9 cellular contexts compared by ENCODE assay signal in the genomic region with DNA sequence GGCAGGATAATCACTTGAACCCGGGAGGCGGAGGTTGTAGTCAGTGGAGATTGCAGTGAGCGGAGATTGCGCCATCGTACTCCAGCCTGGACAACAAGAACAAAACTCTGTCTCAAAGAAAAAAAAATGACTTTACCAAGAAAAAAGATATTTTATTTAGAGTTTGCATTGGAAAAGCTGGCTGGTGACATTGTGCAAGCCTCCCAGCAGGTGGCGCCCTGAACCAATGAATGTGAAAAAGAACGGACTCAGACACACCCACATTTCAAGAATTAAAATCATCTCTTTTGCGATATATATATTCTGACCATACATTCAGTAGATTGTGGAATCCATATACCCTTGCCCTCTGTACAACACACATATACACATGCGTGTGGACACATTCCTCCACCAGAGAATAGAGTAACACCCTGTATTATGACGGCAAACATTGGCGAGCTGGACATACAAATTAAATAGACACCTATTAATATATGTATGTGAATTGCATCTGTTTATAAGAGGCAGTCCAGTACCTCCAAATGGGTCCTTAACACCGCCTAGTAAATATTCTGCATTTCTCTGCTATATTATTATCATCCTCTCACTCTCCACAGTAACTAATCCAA. TPM values are rescaled to one million over a fixed set of nuclear protein-coding genes. Genes with fewer than 3 reads are reported as not detected.
A peak's percentile ranks its signal among the peaks of the same experiment; 100 is the strongest.
DNase-seq lines count a peak whose midpoint lies in the region; ATAC-seq and TF ChIP-seq lines count a peak whose summit lies in the region.
"Had no signal": no experiment of that assay in that cellular context is flagged by ENCODE, and none has a peak within 500 bp of the region (broad histone marks: within the 10 kb centered on the region; RNA-seq: fewer than 3 reads in every experiment).

No MANE protein-coding gene starts in this region.

- no peak for TF ChIP-seq POLR2A in testis (IDR thresholded peaks at IDR 0.05)

- H3K27ac Mint-ChIP-seq in activated T-helper 1 cell treated with anti-CD3 and anti-CD28 coated beads, Interleukin-12 subunit alpha, Interleukin-12 subunit beta, Interleukin-2, Interleukin-4 antibody, amounts not matched to agents 30 ng/mL and 10 ng/mL and 1 ng/mL, durations not matched to agents 14 hours and 24 hours and 36 hours, result no peak overlapping the region
- H3K27ac Mint-ChIP-seq: dendritic cell treated with granulocyte-macrophage colony-stimulating factor and Interleukin-4, amounts not matched to agents 40 ng/mL and 50 ng/mL, for 4 days had no signal

- H3K4me3 Mint-ChIP-seq in activated T-helper 1 cell treated with anti-CD3 and anti-CD28 coated beads, Interleukin-12 subunit alpha, Interleukin-12 subunit beta, Interleukin-2, Interleukin-4 antibody, amounts not matched to agents 30 ng/mL and 10 ng/mL and 1 ng/mL, durations not matched to agents 14 hours and 24 hours and 36 hours, result no peak overlapping the region
- H3K4me3 Mint-ChIP-seq: dendritic cell treated with granulocyte-macrophage colony-stimulating factor and Interleukin-4, amounts not matched to agents 40 ng/mL and 50 ng/mL, for 4 days had no signal

- no peaks in the 10 kb centered on the region for H3K36me3 ChIP-seq in testis (ENCODE audit: low read depth, missing control alignments)

- H3K27me3 ChIP-seq in testis, result no peaks in the 10 kb centered on the region

- 58 to 62% methylated on average over 12 of the region's 12 CpGs for WGBS in testis, 2 donors

- intact Hi-C loops in activated T-helper 1 cell treated with anti-CD3 and anti-CD28 coated beads, Interleukin-12 subunit alpha, Interleukin-12 subunit beta, Interleukin-2, Interleukin-4 antibody, amounts not matched to agents 30 ng/mL and 10 ng/mL and 1 ng/mL, durations not matched to agents 14 hours and 24 hours and 36 hours (cut with micrococcal nuclease), result loop anchor here (1.0 kb wide), 3 partner anchors 29 to 79 kb away; no protein-coding TSS in a partner anchor
- intact Hi-C loops in testis (cut with DNase I; ENCODE audit: low total_unique reads), result no loop called here

- no peaks in the 10 kb centered on the region for H3K9me3 ChIP-seq in testis

- no peaks in the 10 kb centered on the region for H3K36me3 Mint-ChIP-seq in activated T-helper 1 cell treated with anti-CD3 and anti-CD28 coated beads, Interleukin-12 subunit alpha, Interleukin-12 subunit beta, Interleukin-2, Interleukin-4 antibody, amounts not matched to agents 30 ng/mL and 10 ng/mL and 1 ng/mL, durations not matched to agents 14 hours and 24 hours and 36 hours (ENCODE audit: low read depth)

- no peaks in the 10 kb centered on the region for H3K9me3 Mint-ChIP-seq in activated T-helper 1 cell treated with anti-CD3 and anti-CD28 coated beads, Interleukin-12 subunit alpha, Interleukin-12 subunit beta, Interleukin-2, Interleukin-4 antibody, amounts not matched to agents 30 ng/mL and 10 ng/mL and 1 ng/mL, durations not matched to agents 14 hours and 24 hours and 36 hours
- H3K9me3 Mint-ChIP-seq: dendritic cell treated with granulocyte-macrophage colony-stimulating factor and Interleukin-4, amounts not matched to agents 40 ng/mL and 50 ng/mL, for 4 days had no signal

- peak; percentile 58 for ATAC-seq in HG03432 (IDR thresholded peaks at IDR 0.05; ENCODE audit: unreplicated experiment)
- ATAC-seq in HG02571 (IDR thresholded peaks at IDR 0.05; ENCODE audit: unreplicated experiment), result no peak

- H3K27me3 Mint-ChIP-seq in activated T-helper 1 cell treated with anti-CD3 and anti-CD28 coated beads, Interleukin-12 subunit alpha, Interleukin-12 subunit beta, Interleukin-2, Interleukin-4 antibody, amounts not matched to agents 30 ng/mL and 10 ng/mL and 1 ng/mL, durations not matched to agents 14 hours and 24 hours and 36 hours (ENCODE audit: insufficient read depth), result peaks cover 4% of the 10 kb centered on the region
- H3K27me3 Mint-ChIP-seq: dendritic cell treated with granulocyte-macrophage colony-stimulating factor and Interleukin-4, amounts not matched to agents 40 ng/mL and 50 ng/mL, for 4 days had no signal

- H3K4me1 Mint-ChIP-seq in activated T-helper 1 cell treated with anti-CD3 and anti-CD28 coated beads, Interleukin-12 subunit alpha, Interleukin-12 subunit beta, Interleukin-2, Interleukin-4 antibody, amounts not matched to agents 30 ng/mL and 10 ng/mL and 1 ng/mL, durations not matched to agents 14 hours and 24 hours and 36 hours (ENCODE audit: low read depth), result no peaks in the 10 kb centered on the region

- peak; percentile 83 for TF ChIP-seq CTCF in fibroblast of villous mesenchyme (IDR thresholded peaks at IDR 0.05; ENCODE audit: insufficient read depth, low read depth, low read length)
- TF ChIP-seq CTCF in testis (IDR thresholded peaks at IDR 0.05), result peak; percentile 44 to 75 (median 70)

- no peaks in the 10 kb centered on the region for H3K4me1 ChIP-seq in testis

- H3K4me3 ChIP-seq in fibroblast of villous mesenchyme (ENCODE audit: low read depth, low read length) (no peak overlapping the region), testis (no peak overlapping the region)

- H3K27ac ChIP-seq in testis, result no peak overlapping the region

- peak; percentile 6 for DNase-seq in DMS153 (lab: John Stamatoyannopoulos, UW)
- DNase-seq in RPMI7951 (ENCODE audit: low read depth), result peak; percentile 49
- DNase-seq in activated T-helper 1 cell treated with anti-CD3 and anti-CD28 coated beads, Interleukin-12 subunit alpha, Interleukin-12 subunit beta, Interleukin-2, Interleukin-4 antibody, amounts not matched to agents 30 ng/mL and 10 ng/mL and 1 ng/mL, durations not matched to agents 14 hours and 24 hours and 36 hours (ENCODE audit: low spot score), result peak; percentile 19
- peak; percentile 63 for DNase-seq in fibroblast of villous mesenchyme (ENCODE audit: low read depth)
- peak; percentile 27 for DNase-seq in non-pigmented ciliary epithelial cell (ENCODE audit: low read depth)
- peak; percentile 68 for DNase-seq in testis

RNA-seq across cellular contexts. Expression of a gene that starts 39.0 kb away (rescaled TPM):
- 0.96 and 1.2 TPM in 2 replicates for total RNA-seq in RPMI7951 (2014; rRNA removed; shearing (Covaris generic))
- not detected in 2 replicates for total RNA-seq in activated T-helper 1 cell treated with anti-CD3 and anti-CD28 coated beads, Interleukin-12 subunit alpha, Interleukin-12 subunit beta, Interleukin-2, Interleukin-4 antibody, amounts not matched to agents 30 ng/mL and 10 ng/mL and 1 ng/mL, durations not matched to agents 14 hours and 24 hours and 36 hours
- total RNA-seq in fibroblast of villous mesenchyme (not detected in 2 replicates), testis (1 to 10 TPM; 5.7 to 6.4 TPM)
- polyA plus RNA-seq in testis (ENCODE audit: insufficient read depth, low read depth, low replicate concordance), result 13.4 TPM

RNA-seq across cellular contexts. Expression of a gene that starts 55.8 kb away (rescaled TPM):
- 13.9 and 15.5 TPM in 2 replicates for total RNA-seq in RPMI7951 (2014; rRNA removed; shearing (Covaris generic))
- total RNA-seq in activated T-helper 1 cell treated with anti-CD3 and anti-CD28 coated beads, Interleukin-12 subunit alpha, Interleukin-12 subunit beta, Interleukin-2, Interleukin-4 antibody, amounts not matched to agents 30 ng/mL and 10 ng/mL and 1 ng/mL, durations not matched to agents 14 hours and 24 hours and 36 hours, result 49.0 and 52.9 TPM in 2 replicates
- total RNA-seq in fibroblast of villous mesenchyme (0.32 TPM in 1 of 2 replicates, not detected in the other), testis (1 to 10 TPM; 1.3 to 1.9 TPM)
- 3.2 TPM for polyA plus RNA-seq in testis (ENCODE audit: insufficient read depth, low read depth, low replicate concordance)

Comparison
In these comparisons a context has a peak if more than half of its experiments do, and no peak if none do; other contexts are left out.
1. DNase-seq: peak in every context shown above with its lines; median percentile 68 in testis; 63 in fibroblast of villous mesenchyme; 49 in RPMI7951; 27 in non-pigmented ciliary epithelial cell; 19 in activated T-helper 1 cell treated with anti-CD3 and anti-CD28 coated beads, Interleukin-12 subunit alpha, Interleukin-12 subunit beta, Interleukin-2, Interleukin-4 antibody, amounts not matched to agents 30 ng/mL and 10 ng/mL and 1 ng/mL, durations not matched to agents 14 hours and 24 hours and 36 hours; 6 in DMS153.